Comparison of ENCODE assay signal across 14 cellular contexts in genomic region chr17:72502940-72503341, GRCh38.
DNase-seq lines count a peak whose midpoint lies in the region; ATAC-seq, FAIRE-seq and TF ChIP-seq lines count a peak whose summit lies in the region.
"Had no signal": no experiment of that assay in that cellular context is flagged by ENCODE, and none has a peak within 500 bp of the region (broad histone marks: within the 10 kb centered on the region; RNA-seq: fewer than 3 reads in every experiment).

No MANE protein-coding gene starts in this region.

- H3K79me2 ChIP-seq in fibroblast of lung (ENCODE audit: control insufficient read depth, insufficient read depth, low read length), result no peaks in the 10 kb centered on the region
- H3K79me2 ChIP-seq in neural progenitor cell (ENCODE audit: low read depth), result no peaks in the 10 kb centered on the region

- H3K4me2 ChIP-seq in fibroblast of lung (ENCODE audit: extremely low read depth, insufficient read depth, low read length) (peak overlapping the region; percentile 64), neural progenitor cell (no peak overlapping the region)

- no peaks in the 10 kb centered on the region for H3K9me3 Mint-ChIP-seq in neural progenitor cell

- H3K27ac ChIP-seq in fibroblast of lung (ENCODE audit: insufficient read depth, low read length), result peak overlapping the region; percentile 43
- H3K27ac ChIP-seq in pancreas, result peak overlapping the region; percentile 78 to 95 (median 90)
- no peak overlapping the region for H3K27ac ChIP-seq in neural progenitor cell
- H3K27ac ChIP-seq: gastrocnemius medialis had no signal

- no peak for FAIRE-seq in pancreas (lab: Jason Lieb, UNC)
- FAIRE-seq: colon, GM12878 had no signal

- peaks cover 23% of the 10 kb centered on the region for H3K4me1 Mint-ChIP-seq in neural progenitor cell
- H3K4me1 Mint-ChIP-seq: activated naive CD4-positive, alpha-beta T cell treated with anti-CD3 and anti-CD28 coated beads, Interleukin-2, amount 10 ng/mL, durations not matched to agents 7 days and 5 days had no signal

- peaks cover 14% of the 10 kb centered on the region for H3K4me1 ChIP-seq in adipocyte (ENCODE audit: control insufficient read depth, insufficient read depth, low read length)
- peaks cover 4% of the 10 kb centered on the region for H3K4me1 ChIP-seq in fibroblast of lung (ENCODE audit: control insufficient read depth, extremely low read depth, insufficient read depth, low read length)
- H3K4me1 ChIP-seq in pancreas, result peaks cover 26 to 37% (median 29%) of the 10 kb centered on the region in 3 donors
- no peaks in the 10 kb centered on the region for H3K4me1 ChIP-seq in neural progenitor cell
- H3K4me1 ChIP-seq: BE2C, gastrocnemius medialis had no signal

- DNase-seq in EH (ENCODE audit: low read depth), result peak; percentile 78
- peak; percentile 88 for DNase-seq in adipocyte (ENCODE audit: low read depth)
- DNase-seq in fibroblast of lung (ENCODE audit: low read depth in 2 of 2), result peak in 1 of 2 donors; percentile 47
- DNase-seq in pancreas, result no peak
- DNase-seq in D341Med (ENCODE audit: low spot score), result no peak
- no peak for DNase-seq in RPMI8226
- no peak for DNase-seq in neural progenitor cell (ENCODE audit: low spot score)
- no peak for DNase-seq in NCI-H1105 (lab: John Stamatoyannopoulos, UW)
- DNase-seq: activated naive CD4-positive, alpha-beta T cell treated with anti-CD3 and anti-CD28 coated beads, Interleukin-2, amount 10 ng/mL, durations not matched to agents 7 days and 5 days; BE2C; gastrocnemius medialis had no signal

- H3K4me3 ChIP-seq in adipocyte (ENCODE audit: low read length) (peak overlapping the region; percentile 40), fibroblast of lung (replicated peaks in 1 of 4; ENCODE audit: control extremely low read depth in 1 of 4, insufficient read depth in 1 of 4, low read depth in 3 of 4, low read length in 4 of 4) (peak overlapping the region in 2 of 4 experiments; percentile 10 to 17), pancreas (no peak overlapping the region), neural progenitor cell (no peak overlapping the region)
- H3K4me3 ChIP-seq: gastrocnemius medialis, GM12878 had no signal

- ATAC-seq in pancreas, result no peak
- ATAC-seq: gastrocnemius medialis, GM12878, SK-N-SH treated with all-trans-retinoic acid at 6 μM for 48 hours had no signal

- H3K36me3 ChIP-seq in adipocyte (ENCODE audit: control insufficient read depth, insufficient read depth, low read length, severe bottlenecking) (no peaks in the 10 kb centered on the region), fibroblast of lung (ENCODE audit: control insufficient read depth, insufficient read depth, low read length) (no peaks in the 10 kb centered on the region), pancreas (no peaks in the 10 kb centered on the region), neural progenitor cell (no peaks in the 10 kb centered on the region)
- H3K36me3 ChIP-seq: BE2C, gastrocnemius medialis had no signal

- no peak for TF ChIP-seq CTCF in fibroblast of lung (conservative IDR thresholded peaks at IDR 0.05 in 1 of 2, IDR thresholded peaks at IDR 0.05 in 1 of 2; ENCODE audit: low read depth in 1 of 2, low read length in 2 of 2)
- no peak for TF ChIP-seq CTCF in pancreas (IDR thresholded peaks at IDR 0.05)
- no peak for TF ChIP-seq CTCF in neural progenitor cell (IDR thresholded peaks at IDR 0.05)

- H3F3A ChIP-seq in neural progenitor cell (ENCODE audit: low read depth), result no peaks in the 10 kb centered on the region

- H3K9me3 ChIP-seq in adipocyte (ENCODE audit: control insufficient read depth, low read length) (peaks cover 3% of the 10 kb centered on the region), fibroblast of lung (ENCODE audit: control insufficient read depth, insufficient read depth, low read depth, low read length) (no peaks in the 10 kb centered on the region), pancreas (no peaks in the 10 kb centered on the region), neural progenitor cell (ENCODE audit: low read depth) (no peaks in the 10 kb centered on the region)
- H3K9me3 ChIP-seq: BE2C, gastrocnemius medialis had no signal

- H4K20me1 ChIP-seq in fibroblast of lung (ENCODE audit: control insufficient read depth, extremely low read depth, insufficient read depth, low read length) (no peaks in the 10 kb centered on the region), neural progenitor cell (ENCODE audit: low read depth) (no peaks in the 10 kb centered on the region)

- no peak overlapping the region for H3K27ac Mint-ChIP-seq in neural progenitor cell
- H3K27ac Mint-ChIP-seq: activated naive CD4-positive, alpha-beta T cell treated with anti-CD3 and anti-CD28 coated beads, Interleukin-2, amount 10 ng/mL, durations not matched to agents 7 days and 5 days had no signal

- H3K4me3 Mint-ChIP-seq in neural progenitor cell, result no peak overlapping the region
- H3K4me3 Mint-ChIP-seq: activated naive CD4-positive, alpha-beta T cell treated with anti-CD3 and anti-CD28 coated beads, Interleukin-2, amount 10 ng/mL, durations not matched to agents 7 days and 5 days had no signal

- H3K9ac ChIP-seq in adipocyte (ENCODE audit: low read length) (no peak overlapping the region), fibroblast of lung (ENCODE audit: insufficient read depth, low read length) (no peak overlapping the region), neural progenitor cell (no peak overlapping the region)

- peaks cover 10% of the 10 kb centered on the region for H3K27me3 Mint-ChIP-seq in neural progenitor cell (ENCODE audit: insufficient read depth, low read depth)
- H3K27me3 Mint-ChIP-seq: activated naive CD4-positive, alpha-beta T cell treated with anti-CD3 and anti-CD28 coated beads, Interleukin-2, amount 10 ng/mL, durations not matched to agents 7 days and 5 days had no signal

- H2AFZ ChIP-seq in fibroblast of lung (ENCODE audit: low read length), result peak overlapping the region; percentile 33
- no peak overlapping the region for H2AFZ ChIP-seq in neural progenitor cell (replicated peaks)

- H3K27me3 ChIP-seq in adipocyte (replicated peaks; ENCODE audit: control insufficient read depth, insufficient read depth, low read length) (no peaks in the 10 kb centered on the region), fibroblast of lung (ENCODE audit: control insufficient read depth, insufficient read depth, low read length) (no peaks in the 10 kb centered on the region), pancreas (no peaks in the 10 kb centered on the region), neural progenitor cell (no peaks in the 10 kb centered on the region)
- H3K27me3 ChIP-seq: BE2C, gastrocnemius medialis had no signal

- H3K36me3 Mint-ChIP-seq in neural progenitor cell, result peaks cover 3% of the 10 kb centered on the region
- H3K36me3 Mint-ChIP-seq: activated naive CD4-positive, alpha-beta T cell treated with anti-CD3 and anti-CD28 coated beads, Interleukin-2, amount 10 ng/mL, durations not matched to agents 7 days and 5 days had no signal

- intact Hi-C loops in pancreas (cut with DNase I), result no loop called here

- 30 to 32% methylated on average over 9 of the region's 9 CpGs for WGBS in pancreas, 2 donors

Comparison
In these comparisons a context has a peak if more than half of its experiments do, and no peak if none do; other contexts are left out.
1. DNase-seq: peak in EH (single experiment) and adipocyte (single experiment); none in pancreas (0 of 6), D341Med (single experiment), RPMI8226 (single experiment), neural progenitor cell (single experiment) and NCI-H1105 (single experiment).